11 cellular contexts compared by ENCODE assay signal in the genomic region with DNA sequence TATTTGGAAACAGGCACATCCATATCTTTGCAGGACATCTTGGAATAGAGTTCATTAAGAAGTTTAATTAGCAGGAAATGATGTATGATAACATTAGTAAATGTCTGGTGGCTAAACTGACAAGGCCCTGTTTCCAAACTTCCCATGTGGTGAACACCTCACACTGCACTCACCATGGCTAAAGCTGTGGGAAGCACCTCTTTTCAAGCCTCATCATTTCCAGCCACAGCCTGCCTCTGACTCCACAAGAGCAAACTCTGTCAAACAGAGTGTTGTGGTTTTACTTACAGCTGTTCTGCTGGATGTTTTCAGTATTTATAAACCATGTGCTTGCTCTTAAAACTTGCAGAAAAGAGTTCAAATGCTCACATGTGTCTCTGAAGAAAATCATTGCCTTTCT. TPM values are rescaled to one million over a fixed set of nuclear protein-coding genes. Genes with fewer than 3 reads are reported as not detected.
DNase-seq lines count a peak whose midpoint lies in the region; ATAC-seq and TF ChIP-seq lines count a peak whose summit lies in the region.
"Had no signal": no experiment of that assay in that cellular context is flagged by ENCODE, and none has a peak within 500 bp of the region (broad histone marks: within the 10 kb centered on the region; RNA-seq: fewer than 3 reads in every experiment).

No MANE protein-coding gene starts in this region.

- intact Hi-C loops in activated CD4-positive, alpha-beta T cell treated with anti-CD3 and anti-CD28 coated beads for 36 hours (cut with DNase I, micrococcal nuclease), result loop anchor here in 1 of 2 experiments (2.0 kb wide), 1 partner anchor 381 kb away; no protein-coding TSS in a partner anchor
- intact Hi-C loops in activated CD4-positive, alpha-beta T cell treated with anti-CD3 and anti-CD28 coated beads, Interleukin-2, amount 10 ng/mL, durations not matched to agents 24 days and 14 days (cut with micrococcal nuclease), result no loop called here
- intact Hi-C loops in left lung (cut with DNase I), result loop anchor here in 1 of 2 donors (5.0 kb wide), 1 partner anchor 379 kb away; no protein-coding TSS in a partner anchor

- no peaks in the 10 kb centered on the region for H3K9me3 ChIP-seq in left lung
- H3K9me3 ChIP-seq: gastrocnemius medialis had no signal

- no peak for TF ChIP-seq CTCF in left lung (IDR thresholded peaks at IDR 0.05)

- DNase-seq in activated CD4-positive, alpha-beta T cell treated with anti-CD3 and anti-CD28 coated beads for 36 hours, result peak; percentile 29
- DNase-seq in activated CD4-positive, alpha-beta T cell treated with anti-CD3 and anti-CD28 coated beads, Interleukin-2, amount 10 ng/mL, durations not matched to agents 24 days and 14 days, result no peak
- DNase-seq in left lung (no peak), NCI-H2107 treated with DMSO at 0.1 percent for 48 hours (lab: John Stamatoyannopoulos, UW; ENCODE audit: unreplicated experiment) (no peak), activated gamma-delta T cell treated with Interleukin-2 at 50 U/mL for 16 hours (no peak)
- DNase-seq: cortex of kidney; gastrocnemius medialis; NCI-H1092; NCI-H446 treated with DMSO at 0.1 percent for 48 hours; stimulated activated CD4-positive, alpha-beta T cell treated with anti-CD3 and anti-CD28 coated beads, Interleukin-12 subunit alpha, Interleukin-12 subunit beta, amount 100 ng/mL, for 4 hours had no signal

- H3K4me3 ChIP-seq in left lung, result no peak overlapping the region
- H3K4me3 ChIP-seq: gastrocnemius medialis had no signal

- no peak overlapping the region for H3K27ac ChIP-seq in left lung
- H3K27ac ChIP-seq: gastrocnemius medialis had no signal

- CTCF ChIA-PET in activated CD4-positive, alpha-beta T cell treated with anti-CD3 and anti-CD28 coated beads for 36 hours (lab: Charles Lee), result interaction anchor here (0.7 to 3.7 kb wide), 5 partner anchors 8 to 406 kb away, joined by 3 to 32 read pairs (median 26); a partner anchor contains a TSS

- H3K36me3 Mint-ChIP-seq in activated CD4-positive, alpha-beta T cell treated with anti-CD3 and anti-CD28 coated beads for 36 hours (ENCODE audit: low read depth), result no peaks in the 10 kb centered on the region
- no peaks in the 10 kb centered on the region for H3K36me3 Mint-ChIP-seq in activated CD4-positive, alpha-beta T cell treated with anti-CD3 and anti-CD28 coated beads, Interleukin-2, amount 10 ng/mL, durations not matched to agents 24 days and 14 days (ENCODE audit: low read depth)

- H3K4me3 Mint-ChIP-seq in activated CD4-positive, alpha-beta T cell treated with anti-CD3 and anti-CD28 coated beads for 36 hours, result no peak overlapping the region
- no peak overlapping the region for H3K4me3 Mint-ChIP-seq in activated CD4-positive, alpha-beta T cell treated with anti-CD3 and anti-CD28 coated beads, Interleukin-2, amount 10 ng/mL, durations not matched to agents 24 days and 14 days

- peak; percentile 78 for ATAC-seq in activated CD4-positive, alpha-beta T cell treated with anti-CD3 and anti-CD28 coated beads for 36 hours
- ATAC-seq in HG03342 (IDR thresholded peaks at IDR 0.05; ENCODE audit: unreplicated experiment), result peak; percentile 72
- ATAC-seq in left lung, result peak; percentile 49
- ATAC-seq: gastrocnemius medialis had no signal

- no peaks in the 10 kb centered on the region for H3K4me1 Mint-ChIP-seq in activated CD4-positive, alpha-beta T cell treated with anti-CD3 and anti-CD28 coated beads for 36 hours
- H3K4me1 Mint-ChIP-seq in activated CD4-positive, alpha-beta T cell treated with anti-CD3 and anti-CD28 coated beads, Interleukin-2, amount 10 ng/mL, durations not matched to agents 24 days and 14 days, result no peaks in the 10 kb centered on the region

- H3K27me3 ChIP-seq in left lung, result peaks cover 0 to 9% of the 10 kb centered on the region in 2 donors
- H3K27me3 ChIP-seq: gastrocnemius medialis had no signal

- peaks cover 18% of the 10 kb centered on the region for H3K27me3 Mint-ChIP-seq in activated CD4-positive, alpha-beta T cell treated with anti-CD3 and anti-CD28 coated beads for 36 hours
- peaks cover 25% of the 10 kb centered on the region for H3K27me3 Mint-ChIP-seq in activated CD4-positive, alpha-beta T cell treated with anti-CD3 and anti-CD28 coated beads, Interleukin-2, amount 10 ng/mL, durations not matched to agents 24 days and 14 days

- H3K27ac Mint-ChIP-seq in activated CD4-positive, alpha-beta T cell treated with anti-CD3 and anti-CD28 coated beads for 36 hours, result no peak overlapping the region
- no peak overlapping the region for H3K27ac Mint-ChIP-seq in activated CD4-positive, alpha-beta T cell treated with anti-CD3 and anti-CD28 coated beads, Interleukin-2, amount 10 ng/mL, durations not matched to agents 24 days and 14 days

- H3K4me1 ChIP-seq in left lung, result no peaks in the 10 kb centered on the region
- H3K4me1 ChIP-seq: gastrocnemius medialis had no signal

- no peaks in the 10 kb centered on the region for H3K9me3 Mint-ChIP-seq in activated CD4-positive, alpha-beta T cell treated with anti-CD3 and anti-CD28 coated beads for 36 hours (ENCODE audit: low read depth)
- no peaks in the 10 kb centered on the region for H3K9me3 Mint-ChIP-seq in activated CD4-positive, alpha-beta T cell treated with anti-CD3 and anti-CD28 coated beads, Interleukin-2, amount 10 ng/mL, durations not matched to agents 24 days and 14 days

- no peaks in the 10 kb centered on the region for H3K36me3 ChIP-seq in left lung
- H3K36me3 ChIP-seq: gastrocnemius medialis had no signal

- POLR2A ChIA-PET in activated CD4-positive, alpha-beta T cell treated with anti-CD3 and anti-CD28 coated beads for 36 hours (lab: Charles Lee), result no interaction called here

RNA-seq across cellular contexts. Expression of a gene that starts 14.9 kb away (rescaled TPM):
- total RNA-seq in activated CD4-positive, alpha-beta T cell treated with anti-CD3 and anti-CD28 coated beads for 36 hours, result 10 to 100 TPM; 29.6 to 67.0 TPM
- total RNA-seq in activated CD4-positive, alpha-beta T cell treated with anti-CD3 and anti-CD28 coated beads, Interleukin-2, amount 10 ng/mL, durations not matched to agents 24 days and 14 days, result 46.9 and 47.1 TPM in 2 replicates
- total RNA-seq in left lung, result 10 to 100 TPM; 44.1 to 51.2 TPM

RNA-seq across cellular contexts. Expression of a gene that starts 35.5 kb away (rescaled TPM):
- total RNA-seq in activated CD4-positive, alpha-beta T cell treated with anti-CD3 and anti-CD28 coated beads for 36 hours, result 10 to 100 TPM; 14.4 to 18.9 TPM
- total RNA-seq in activated CD4-positive, alpha-beta T cell treated with anti-CD3 and anti-CD28 coated beads, Interleukin-2, amount 10 ng/mL, durations not matched to agents 24 days and 14 days, result 14.5 and 15.1 TPM in 2 replicates
- 10 to 100 TPM; 13.2 to 15.1 TPM for total RNA-seq in left lung

RNA-seq across cellular contexts. Expression of a gene that starts 35.8 kb away (rescaled TPM):
- total RNA-seq in activated CD4-positive, alpha-beta T cell treated with anti-CD3 and anti-CD28 coated beads for 36 hours, result 10 to 100 TPM; 16.1 to 19.5 TPM
- 14.0 and 15.6 TPM in 2 replicates for total RNA-seq in activated CD4-positive, alpha-beta T cell treated with anti-CD3 and anti-CD28 coated beads, Interleukin-2, amount 10 ng/mL, durations not matched to agents 24 days and 14 days
- 10 to 100 TPM in 1 of 2 donors, 1 to 10 TPM in 1; 8.0 to 14.4 TPM for total RNA-seq in left lung

RNA-seq across cellular contexts. Expression of a gene that starts 47.6 kb away (rescaled TPM):
- total RNA-seq in activated CD4-positive, alpha-beta T cell treated with anti-CD3 and anti-CD28 coated beads for 36 hours, result under 1 TPM in 1 of 2 experiments, not detected in 1; 0.02 TPM
- 0.05 TPM in 1 of 2 replicates, not detected in the other for total RNA-seq in activated CD4-positive, alpha-beta T cell treated with anti-CD3 and anti-CD28 coated beads, Interleukin-2, amount 10 ng/mL, durations not matched to agents 24 days and 14 days
- total RNA-seq in left lung, result under 1 TPM in 1 of 2 donors, not detected in 1; 0.03 TPM
- total RNA-seq: gastrocnemius medialis had no signal
